17 cellular contexts compared by ENCODE assay signal in genomic region chr7:8035190-8035589, GRCh38.
DNase-seq lines count a peak whose midpoint lies in the region; ATAC-seq and TF ChIP-seq lines count a peak whose summit lies in the region.
"Had no signal": no experiment of that assay in that cellular context is flagged by ENCODE, and none has a peak within 500 bp of the region (broad histone marks: within the 10 kb centered on the region; RNA-seq: fewer than 3 reads in every experiment).

No MANE protein-coding gene starts in this region.

- H3K27ac Mint-ChIP-seq in CD4-positive, alpha-beta memory T cell: peak overlapping the region in 5 of 7 donors; percentile 16 to 86 (median 71)
- peak overlapping the region; percentile 1 for H3K27ac Mint-ChIP-seq in T-helper 17 cell
- H3K27ac Mint-ChIP-seq: activated CD4-positive, alpha-beta memory T cell treated with anti-CD3 and anti-CD28 coated beads, Interleukin-2, amount 10 ng/mL, durations not matched to agents 7 days and 5 days had no signal

- POLR2A ChIA-PET in CD4-positive, alpha-beta memory T cell (lab: Charles Lee; ENCODE audit: partially characterized antibody): interaction anchor here (1.0 to 5.1 kb wide), 9 partner anchors 13 to 395 kb away, joined by 3 to 40 read pairs (median 4); partner anchors contain the start of genes GLCCI1 and UMAD1

- TF ChIP-seq CTCF in right lobe of liver (IDR thresholded peaks at IDR 0.05): no peak

- H3K4me3 Mint-ChIP-seq in CD4-positive, alpha-beta memory T cell: no peak overlapping the region
- H3K4me3 Mint-ChIP-seq in T-helper 17 cell: no peak overlapping the region
- H3K4me3 Mint-ChIP-seq: activated CD4-positive, alpha-beta memory T cell treated with anti-CD3 and anti-CD28 coated beads, Interleukin-2, amount 10 ng/mL, durations not matched to agents 7 days and 5 days; activated T-helper 1 cell treated with anti-CD3 and anti-CD28 coated beads, Interleukin-12 subunit alpha, Interleukin-12 subunit beta, Interleukin-2, Interleukin-4 antibody, amounts not matched to agents 30 ng/mL and 10 ng/mL and 1 ng/mL, durations not matched to agents 14 hours and 24 hours and 36 hours had no signal

- CTCF ChIA-PET in CD4-positive, alpha-beta memory T cell (lab: Charles Lee; ENCODE audit: partially characterized antibody): interaction anchor here (0.6 to 3.4 kb wide), 32 partner anchors 11 to 943 kb away, joined by 3 to 34 read pairs (median 3); no protein-coding TSS in a partner anchor

- 100% methylated on average over 1 of the region's 4 CpGs for WGBS in right lobe of liver (ENCODE audit: insufficient coverage, low coverage, low lambda C conversion rate, missing lambda C conversion rate)

- peaks cover 22 to 37% (median 25%) of the 10 kb centered on the region in 4 donors for H3K4me1 Mint-ChIP-seq in CD4-positive, alpha-beta memory T cell
- H3K4me1 Mint-ChIP-seq in T-helper 17 cell: peaks cover 20% of the 10 kb centered on the region

- peaks cover 0 to 7% (median 0%) of the 10 kb centered on the region in 8 donors for H3K9me3 Mint-ChIP-seq in CD4-positive, alpha-beta memory T cell
- H3K9me3 Mint-ChIP-seq: activated CD4-positive, alpha-beta memory T cell treated with anti-CD3 and anti-CD28 coated beads, Interleukin-2, amount 10 ng/mL, durations not matched to agents 7 days and 5 days had no signal

- no peaks in the 10 kb centered on the region for H3K27me3 Mint-ChIP-seq in CD4-positive, alpha-beta memory T cell
- no peaks in the 10 kb centered on the region for H3K27me3 Mint-ChIP-seq in T-helper 17 cell
- H3K27me3 Mint-ChIP-seq: activated CD4-positive, alpha-beta memory T cell treated with anti-CD3 and anti-CD28 coated beads, Interleukin-2, amount 10 ng/mL, durations not matched to agents 7 days and 5 days had no signal

- intact Hi-C loops in CD4-positive, alpha-beta memory T cell (cut with micrococcal nuclease): loop anchor here (5.0 kb wide), 2 partner anchors 63 to 273 kb away; no protein-coding TSS in a partner anchor
- intact Hi-C loops in right lobe of liver (cut with DNase I): no loop called here

- no peak for DNase-seq in CD4-positive, alpha-beta memory T cell
- no peak for DNase-seq in T-helper 17 cell
- DNase-seq in right lobe of liver: no peak
- DNase-seq in DMS79 (lab: John Stamatoyannopoulos, UW): no peak
- DNase-seq in RKO (ENCODE audit: low spot score): no peak
- DNase-seq in germinal center (ENCODE audit: low spot score): no peak
- DNase-seq: activated CD4-positive, alpha-beta memory T cell treated with anti-CD3 and anti-CD28 coated beads, Interleukin-2, amount 10 ng/mL, durations not matched to agents 7 days and 5 days; DMS79 treated with DMSO at 0.1 percent for 48 hours; hypothalamus; NCI-H1930; pancreas; PC-9; stimulated activated CD4-positive, alpha-beta T cell treated with anti-CD3 and anti-CD28 coated beads, Interleukin-4, amount 100 ng/mL, for 24 hours had no signal

- ATAC-seq in T-helper 17 cell (peak; percentile 7), right lobe of liver (peak; percentile 31 to 46 (median 41)), HG02588 (IDR thresholded peaks at IDR 0.05; ENCODE audit: unreplicated experiment) (no peak)

- H3K36me3 ChIP-seq in CD4-positive, alpha-beta memory T cell (ENCODE audit: insufficient read depth, low read length): no peaks in the 10 kb centered on the region
- H3K36me3 ChIP-seq in right lobe of liver: no peaks in the 10 kb centered on the region
- H3K36me3 ChIP-seq: pancreas, thoracic aorta had no signal

- H3K36me3 Mint-ChIP-seq in CD4-positive, alpha-beta memory T cell: peaks cover 23 to 31% of the 10 kb centered on the region in 2 donors
- no peaks in the 10 kb centered on the region for H3K36me3 Mint-ChIP-seq in T-helper 17 cell (ENCODE audit: low read depth)

- no peaks in the 10 kb centered on the region for H3K9me3 ChIP-seq in CD4-positive, alpha-beta memory T cell (ENCODE audit: control insufficient read depth in 1 of 2, low read length in 2 of 2)
- H3K9me3 ChIP-seq in T-helper 17 cell (ENCODE audit: control insufficient read depth, low read length, poor library complexity, severe bottlenecking) (no peaks in the 10 kb centered on the region), right lobe of liver (no peaks in the 10 kb centered on the region)
- H3K9me3 ChIP-seq: pancreas, thoracic aorta had no signal

- TF ChIP-seq POLR2A in GM19099 (IDR thresholded peaks at IDR 0.05; ENCODE audit: extremely low read depth, insufficient read length, low read depth) (peak; percentile 7), right lobe of liver (IDR thresholded peaks at IDR 0.05) (no peak)

- H3K4me3 ChIP-seq in CD4-positive, alpha-beta memory T cell (ENCODE audit: low read length in 2 of 2): no peak overlapping the region
- no peak overlapping the region for H3K4me3 ChIP-seq in right lobe of liver
- H3K4me3 ChIP-seq: pancreas, PC-9, thoracic aorta had no signal

- H3K4me1 ChIP-seq in CD4-positive, alpha-beta memory T cell (ENCODE audit: insufficient read depth, low read length): peaks cover 13% of the 10 kb centered on the region
- H3K4me1 ChIP-seq in right lobe of liver: no peaks in the 10 kb centered on the region
- H3K4me1 ChIP-seq: pancreas had no signal

- no peak overlapping the region for H3K27ac ChIP-seq in CD4-positive, alpha-beta memory T cell (ENCODE audit: low read depth, low read length)
- H3K27ac ChIP-seq in right lobe of liver: no peak overlapping the region
- H3K27ac ChIP-seq: pancreas, PC-9, thoracic aorta had no signal

- no peaks in the 10 kb centered on the region for H3K27me3 ChIP-seq in CD4-positive, alpha-beta memory T cell (ENCODE audit: insufficient read depth, low read length)
- H3K27me3 ChIP-seq in right lobe of liver: no peaks in the 10 kb centered on the region
- H3K27me3 ChIP-seq: pancreas had no signal
